Comparison of ENCODE assay signal across 8 cellular contexts in the genomic region with DNA sequence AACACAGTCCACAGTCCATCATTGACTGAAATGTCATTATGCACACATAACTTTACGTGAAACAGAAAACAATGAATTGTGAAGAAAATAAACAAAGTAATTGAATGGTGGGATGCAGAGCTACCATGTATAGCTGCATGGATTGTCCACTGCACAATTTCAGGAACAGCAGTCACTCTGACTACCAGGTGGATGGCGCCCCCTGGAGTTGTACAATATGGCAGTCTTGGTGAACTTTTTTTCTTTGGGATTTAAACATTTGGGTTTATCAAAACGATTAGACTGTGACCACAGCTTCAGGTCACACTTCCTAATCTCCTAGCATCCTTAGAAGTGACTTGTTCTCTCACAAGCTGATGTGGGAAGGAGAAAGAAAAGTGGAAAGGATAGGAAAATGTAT. TPM values are rescaled to one million over a fixed set of nuclear protein-coding genes. Genes with fewer than 3 reads are reported as not detected.
DNase-seq lines count a peak whose midpoint lies in the region; ATAC-seq and TF ChIP-seq lines count a peak whose summit lies in the region.

No MANE protein-coding gene starts in this region.

- POLR2A ChIA-PET in AG04450 (lab: Yijun Ruan, JAX): interaction anchor here (0.7 to 0.8 kb wide), 2 partner anchors 48 to 415 kb away, joined by 3 to 6 read pairs; no protein-coding TSS in a partner anchor

- intact Hi-C loops in psoas muscle (cut with DNase I): loop anchor here (1.0 to 5.0 kb wide), 2 partner anchors 48 to 382 kb away; no protein-coding TSS in a partner anchor

- 0 out of 3 replicates have a peak, but pooled peaks have one; percentile 22 for ATAC-seq in SK-N-SH treated with all-trans-retinoic acid at 6 μM for 48 hours
- peak in 3 of 4 donors; percentile 65 to 82 (median 73) for ATAC-seq in psoas muscle
- no peak for ATAC-seq in HG02571 (IDR thresholded peaks at IDR 0.05; ENCODE audit: unreplicated experiment)
- no peak for ATAC-seq in HG03280 (IDR thresholded peaks at IDR 0.05; ENCODE audit: unreplicated experiment)

- H3K27me3 ChIP-seq in AG04450 (ENCODE audit: control insufficient read depth, insufficient read depth, low read length) (no peaks in the 10 kb centered on the region), psoas muscle (ENCODE audit: insufficient read depth in 3 of 3, low read length in 2 of 3) (no peaks in the 10 kb centered on the region)

- H3K9me3 ChIP-seq in AG04450 (ENCODE audit: control insufficient read depth, insufficient read depth, low read length): no peaks in the 10 kb centered on the region
- H3K9me3 ChIP-seq in psoas muscle: no peaks in the 10 kb centered on the region

- TF ChIP-seq CTCF in AG04450 (IDR thresholded peaks at IDR 0.05; ENCODE audit: low read depth, low read length) (peak; percentile 43), GM12872 (IDR thresholded peaks at IDR 0.05; ENCODE audit: insufficient read depth, low read depth, low read length) (peak; percentile 58), fibroblast of mammary gland (conservative IDR thresholded peaks at IDR 0.05; ENCODE audit: control insufficient read depth, insufficient read depth, low read depth, low read length) (peak; percentile 56), psoas muscle (IDR thresholded peaks at IDR 0.05) (peak; percentile 71)

- no peak overlapping the region for H3K27ac ChIP-seq in AG04450 (ENCODE audit: low read depth, low read length)
- H3K27ac ChIP-seq in psoas muscle: no peak overlapping the region

- peaks cover 19% of the 10 kb centered on the region for H3K4me1 ChIP-seq in psoas muscle

- no peak overlapping the region for H3K4me3 ChIP-seq in AG04450 (ENCODE audit: low read depth, low read length)
- H3K4me3 ChIP-seq in fibroblast of mammary gland (ENCODE audit: control insufficient read depth, low read depth, low read length): no peak overlapping the region
- H3K4me3 ChIP-seq in psoas muscle: no peak overlapping the region

- CTCF ChIA-PET in AG04450 (lab: Charles Lee): interaction anchor here (0.6 to 2.7 kb wide), 8 partner anchors 12 to 441 kb away, joined by 3 to 13 read pairs (median 4); no protein-coding TSS in a partner anchor

- 63 to 71% (median 66%) methylated on average over 3 of the region's 3 CpGs for WGBS in psoas muscle, 3 donors

- DNase-seq in AG04450 (ENCODE audit: low read depth, low spot score) (no peak), fibroblast of mammary gland (ENCODE audit: low read depth) (peak; percentile 36), psoas muscle (peak; percentile 49 to 64), NCI-H446 treated with DMSO at 0.1 percent for 48 hours (lab: John Stamatoyannopoulos, UW) (no peak)

- H3K36me3 ChIP-seq in psoas muscle (ENCODE audit: insufficient read depth in 1 of 2, low read depth in 1 of 2): no peaks in the 10 kb centered on the region

TF ChIP-seq in SK-N-SH treated with all-trans-retinoic acid at 6 μM for 48 hours, 23 proteins besides CTCF, POLR2A, EP300 and RAD21:
- TF ChIP-seq, protein P1, sequence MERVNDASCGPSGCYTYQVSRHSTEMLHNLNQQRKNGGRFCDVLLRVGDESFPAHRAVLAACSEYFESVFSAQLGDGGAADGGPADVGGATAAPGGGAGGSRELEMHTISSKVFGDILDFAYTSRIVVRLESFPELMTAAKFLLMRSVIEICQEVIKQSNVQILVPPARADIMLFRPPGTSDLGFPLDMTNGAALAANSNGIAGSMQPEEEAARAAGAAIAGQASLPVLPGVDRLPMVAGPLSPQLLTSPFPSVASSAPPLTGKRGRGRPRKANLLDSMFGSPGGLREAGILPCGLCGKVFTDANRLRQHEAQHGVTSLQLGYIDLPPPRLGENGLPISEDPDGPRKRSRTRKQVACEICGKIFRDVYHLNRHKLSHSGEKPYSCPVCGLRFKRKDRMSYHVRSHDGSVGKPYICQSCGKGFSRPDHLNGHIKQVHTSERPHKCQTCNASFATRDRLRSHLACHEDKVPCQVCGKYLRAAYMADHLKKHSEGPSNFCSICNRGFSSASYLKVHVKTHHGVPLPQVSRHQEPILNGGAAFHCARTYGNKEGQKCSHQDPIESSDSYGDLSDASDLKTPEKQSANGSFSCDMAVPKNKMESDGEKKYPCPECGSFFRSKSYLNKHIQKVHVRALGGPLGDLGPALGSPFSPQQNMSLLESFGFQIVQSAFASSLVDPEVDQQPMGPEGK (CRISPR knock-in tag; IDR thresholded peaks at IDR 0.05; ENCODE audit: borderline replicate concordance): no peak

RNA-seq across cellular contexts. Expression of a gene that starts 48.9 kb away (rescaled TPM):
- polyA plus RNA-seq in AG04450 (2011; rRNA removed) (410 and 447 TPM in 2 replicates), psoas muscle (10 to 100 TPM; 10.5 to 20.0 (median 10.7) TPM)
- polyA minus RNA-seq in AG04450 (2011; rRNA and poly(A)+ RNA removed): 637 and 703 TPM in 2 replicates
- 10 to 100 TPM; 30.5 to 53.1 (median 44.8) TPM for total RNA-seq in psoas muscle

Comparison
In these comparisons a context has a peak if more than half of its experiments do, and no peak if none do; other contexts are left out.
1. DNase-seq: peak in fibroblast of mammary gland (single experiment) and psoas muscle (2 of 2); none in AG04450 (single experiment) and NCI-H446 treated with DMSO at 0.1 percent for 48 hours (single experiment).
2. ATAC-seq: peak in SK-N-SH treated with all-trans-retinoic acid at 6 μM for 48 hours (single experiment) and psoas muscle (3 of 4); none in HG02571 (single experiment) and HG03280 (single experiment).
3. RNA of a gene that starts 48.9 kb away (polyA plus RNA-seq): 410 to 447 TPM in AG04450; 10.5 to 20.0 TPM in psoas muscle; every median in the first group is over 10 times any median in the second.
4. Peak in every context shown above with its lines, with median percentiles within 50 percentile points of each other: CTCF ChIP-seq.